ENCODE assay signal across 1 cellular context in genomic region chr21:30257773-30258172, GRCh38.
TF ChIP-seq lines count a peak whose summit lies in the region.

No MANE protein-coding gene starts in this region.

TF ChIP-seq in GM12878, 131 proteins besides CTCF, POLR2A, EP300 and RAD21 (continued from another document):
- TF ChIP-seq ZNF687 (IDR thresholded peaks at IDR 0.05) (no peak), TARDBP (IDR thresholded peaks at IDR 0.05; ENCODE audit: borderline replicate concordance) (no peak), STAT1 (conservative IDR thresholded peaks at IDR 0.05) (no peak), TAF1 (IDR thresholded peaks at IDR 0.05; ENCODE audit: borderline replicate concordance, low read depth, low read length) (no peak), HDAC6 (IDR thresholded peaks at IDR 0.05; ENCODE audit: unreplicated experiment) (no peak), HCFC1 (IDR thresholded peaks at IDR 0.05; ENCODE audit: low read length) (no peak), HDAC2 (IDR thresholded peaks at IDR 0.05) (no peak), CBX3 (IDR thresholded peaks at IDR 0.05; ENCODE audit: borderline replicate concordance, low read depth) (no peak), ZBTB11 (CRISPR knock-in tag; IDR thresholded peaks at IDR 0.05) (no peak), E2F8 (IDR thresholded peaks at IDR 0.05; ENCODE audit: low read depth, partially characterized antibody) (no peak), MXI1 (IDR thresholded peaks at IDR 0.05; ENCODE audit: low read depth, low read length) (no peak), SPI1 (IDR thresholded peaks at IDR 0.05; ENCODE audit: borderline replicate concordance, insufficient read depth, low read depth, low read length) (no peak)
